Comparison of ENCODE assay signal across 8 cellular contexts in genomic region chr11:130068546-130068985, GRCh38. TPM values are rescaled to one million over a fixed set of nuclear protein-coding genes. Genes with fewer than 3 reads are reported as not detected.
DNase-seq lines count a peak whose midpoint lies in the region; ATAC-seq, FAIRE-seq and TF ChIP-seq lines count a peak whose summit lies in the region.

No MANE protein-coding gene starts in this region.

- H3K9me3 Mint-ChIP-seq in activated CD8-positive, alpha-beta memory T cell treated with anti-CD3 and anti-CD28 coated beads, Interleukin-2, amount 10 ng/mL, durations not matched to agents 7 days and 5 days (ENCODE audit: low read depth): no peaks in the 10 kb centered on the region
- H3K9me3 Mint-ChIP-seq in astrocyte (ENCODE audit: unreplicated experiment): no peaks in the 10 kb centered on the region

- peaks cover 2% of the 10 kb centered on the region for H3K36me3 Mint-ChIP-seq in activated CD8-positive, alpha-beta memory T cell treated with anti-CD3 and anti-CD28 coated beads, Interleukin-2, amount 10 ng/mL, durations not matched to agents 7 days and 5 days
- no peaks in the 10 kb centered on the region for H3K36me3 Mint-ChIP-seq in astrocyte (ENCODE audit: low read depth, unreplicated experiment)

- peak overlapping the region; percentile 91 for H3K27ac Mint-ChIP-seq in activated CD8-positive, alpha-beta memory T cell treated with anti-CD3 and anti-CD28 coated beads, Interleukin-2, amount 10 ng/mL, durations not matched to agents 7 days and 5 days
- peak overlapping the region; percentile 60 for H3K27ac Mint-ChIP-seq in astrocyte (ENCODE audit: unreplicated experiment)

- H3K36me3 ChIP-seq in astrocyte (ENCODE audit: insufficient read depth, low read length): no peaks in the 10 kb centered on the region
- H3K36me3 ChIP-seq in HepG2 (replicated peaks in 1 of 2; ENCODE audit: control insufficient read depth in 1 of 2, insufficient read depth in 2 of 2, low read length in 2 of 2): no peaks in the 10 kb centered on the region
- no peaks in the 10 kb centered on the region for H3K36me3 ChIP-seq in thoracic aorta

- POLR2A ChIA-PET in HepG2 (lab: Yijun Ruan, JAX): interaction anchor here (1.1 kb wide), 1 partner anchor 65 kb away, joined by 7 read pairs; the partner anchor contains the start of gene PRDM10

- no peak for TF ChIP-seq EP300 in HepG2 (IDR thresholded peaks at IDR 0.05; ENCODE audit: low read depth in 2 of 2, low read length in 2 of 2)
- TF ChIP-seq EP300 in HepG2 (CRISPR knock-in tag; IDR thresholded peaks at IDR 0.05; ENCODE audit: borderline replicate concordance): no peak

- TF ChIP-seq POLR2A in HepG2 (IDR thresholded peaks at IDR 0.05; ENCODE audit: insufficient read depth in 1 of 2, low read depth in 2 of 2, low read length in 2 of 2): no peak

- intact Hi-C loops in HepG2 (cut with micrococcal nuclease; ENCODE audit: unreplicated experiment): loop anchor here (2.0 kb wide), 1 partner anchor 66 kb away; the partner anchor contains the start of gene PRDM10

- H3K27me3 ChIP-seq in astrocyte (ENCODE audit: insufficient read depth, low read length) (peaks cover 12% of the 10 kb centered on the region), HepG2 (ENCODE audit: control insufficient read depth in 1 of 2, insufficient read depth in 2 of 2, low read length in 2 of 2) (no peaks in the 10 kb centered on the region), thoracic aorta (replicated peaks; ENCODE audit: insufficient read depth) (no peaks in the 10 kb centered on the region)

- ATAC-seq in activated CD8-positive, alpha-beta memory T cell treated with anti-CD3 and anti-CD28 coated beads, Interleukin-2, amount 10 ng/mL, durations not matched to agents 7 days and 5 days: no peak
- ATAC-seq in HepG2 (peak; percentile 38), thoracic aorta (ENCODE audit: insufficient number of reproducible peaks, low FRiP score, low read depth) (peak; percentile 13), GM18907 (IDR thresholded peaks at IDR 0.05; ENCODE audit: unreplicated experiment) (no peak), GM18868 (IDR thresholded peaks at IDR 0.05; ENCODE audit: unreplicated experiment) (no peak)

- DNase-seq in activated CD8-positive, alpha-beta memory T cell treated with anti-CD3 and anti-CD28 coated beads, Interleukin-2, amount 10 ng/mL, durations not matched to agents 7 days and 5 days: no peak
- no peak for DNase-seq in activated CD8-positive, alpha-beta memory T cell treated with anti-CD3 and anti-CD28 coated beads for 24 hours
- DNase-seq in astrocyte (ENCODE audit: low read depth) (no peak), HepG2 (ENCODE audit: low spot score) (peak; percentile 33), thoracic aorta (ENCODE audit: low spot score) (no peak), AML-193 (lab: John Stamatoyannopoulos, UW) (no peak)

- FAIRE-seq in astrocyte (lab: Jason Lieb, UNC): no peak
- no peak for FAIRE-seq in HepG2 (lab: Jason Lieb, UNC)

- peak overlapping the region; percentile 68 for H3K4me3 ChIP-seq in astrocyte (ENCODE audit: insufficient read depth, low read depth, low read length)
- peak overlapping the region; percentile 84 to 94 (median 90) for H3K4me3 ChIP-seq in HepG2 (replicated peaks in 1 of 3; ENCODE audit: insufficient read depth in 1 of 3, low read depth in 2 of 3, low read length in 3 of 3)
- H3K4me3 ChIP-seq in thoracic aorta: peak overlapping the region; percentile 91

- TF ChIP-seq RAD21 in HepG2 (CRISPR knock-in tag; IDR thresholded peaks at IDR 0.05): no peak

- peaks cover 18% of the 10 kb centered on the region for H3K4me1 Mint-ChIP-seq in activated CD8-positive, alpha-beta memory T cell treated with anti-CD3 and anti-CD28 coated beads, Interleukin-2, amount 10 ng/mL, durations not matched to agents 7 days and 5 days
- H3K4me1 Mint-ChIP-seq in astrocyte (ENCODE audit: low read depth, unreplicated experiment): peaks cover 10% of the 10 kb centered on the region

- H3K4me3 Mint-ChIP-seq in activated CD8-positive, alpha-beta memory T cell treated with anti-CD3 and anti-CD28 coated beads, Interleukin-2, amount 10 ng/mL, durations not matched to agents 7 days and 5 days: peak overlapping the region; percentile 90
- H3K4me3 Mint-ChIP-seq in astrocyte (ENCODE audit: unreplicated experiment): peak overlapping the region; percentile 86

- H3K9ac ChIP-seq in astrocyte (ENCODE audit: low read length): peak overlapping the region; percentile 75
- peak overlapping the region; percentile 69 for H3K9ac ChIP-seq in HepG2 (ENCODE audit: insufficient read depth, low read depth, low read length)

- WGBS in HepG2 (ENCODE audit: low lambda C conversion rate): 17% methylated on average over 18 of the region's 18 CpGs

- CTCF ChIA-PET in activated CD8-positive, alpha-beta memory T cell treated with anti-CD3 and anti-CD28 coated beads, Interleukin-2, amount 10 ng/mL, durations not matched to agents 7 days and 5 days (lab: Charles Lee): no interaction called here
- CTCF ChIA-PET in HepG2 (lab: Yijun Ruan, JAX; ENCODE audit: low intra/inter-chr PET ratio, low total read pairs): no interaction called here

- H3K4me2 ChIP-seq in astrocyte (ENCODE audit: low read length) (peak overlapping the region; percentile 97), HepG2 (ENCODE audit: low read depth, low read length) (peak overlapping the region; percentile 77)

- H3K79me2 ChIP-seq in astrocyte (ENCODE audit: insufficient read depth, low read length) (peaks cover 32% of the 10 kb centered on the region), HepG2 (ENCODE audit: insufficient read depth, low read length) (peaks cover 33% of the 10 kb centered on the region)

- TF ChIP-seq CTCF in astrocyte (IDR thresholded peaks at IDR 0.05; ENCODE audit: insufficient read depth, low read depth, low read length): no peak
- no peak for TF ChIP-seq CTCF in HepG2 (CRISPR knock-in tag; IDR thresholded peaks at IDR 0.05)
- TF ChIP-seq CTCF in thoracic aorta (IDR thresholded peaks at IDR 0.05): no peak

- H2AFZ ChIP-seq in astrocyte (ENCODE audit: low read depth, low read length): peak overlapping the region; percentile 95
- H2AFZ ChIP-seq in HepG2 (ENCODE audit: low read length): no peak overlapping the region

- no peaks in the 10 kb centered on the region for H3K9me3 ChIP-seq in astrocyte (ENCODE audit: insufficient read depth, low read depth, low read length)
- no peaks in the 10 kb centered on the region for H3K9me3 ChIP-seq in HepG2 (ENCODE audit: low read length)
- H3K9me3 ChIP-seq in thoracic aorta: no peaks in the 10 kb centered on the region

- H3K4me1 ChIP-seq in astrocyte (ENCODE audit: insufficient read depth, low read length): peaks cover 18% of the 10 kb centered on the region
- peaks cover 36% of the 10 kb centered on the region for H3K4me1 ChIP-seq in HepG2 (ENCODE audit: insufficient read depth, low read length)
- peaks cover 14 to 24% of the 10 kb centered on the region in 2 donors for H3K4me1 ChIP-seq in thoracic aorta (ENCODE audit: control insufficient read depth in 1 of 2, low read depth in 2 of 2)

- peaks cover 27% of the 10 kb centered on the region for H4K20me1 ChIP-seq in astrocyte (ENCODE audit: insufficient read depth, low read length)
- H4K20me1 ChIP-seq in HepG2 (ENCODE audit: insufficient read depth, low read length): peaks cover 16% of the 10 kb centered on the region

- H3K27ac ChIP-seq in astrocyte (ENCODE audit: low read depth, low read length) (peak overlapping the region; percentile 43), HepG2 (ENCODE audit: extremely low read length, insufficient read depth, low read length) (peak overlapping the region; percentile 68), thoracic aorta (peak overlapping the region; percentile 89 to 93)

- in situ Hi-C loops in HepG2 (cut with HindIII; ENCODE audit: extremely low pct_ligation_motif_present, low pct_unique_long_range_greater_than_20kb): no loop called here

- BruUV-seq in HepG2 (replicated peaks; lab: Mats Ljungman, UMichigan): no TSS peak

- H3K27me3 Mint-ChIP-seq in activated CD8-positive, alpha-beta memory T cell treated with anti-CD3 and anti-CD28 coated beads, Interleukin-2, amount 10 ng/mL, durations not matched to agents 7 days and 5 days: peaks cover 38% of the 10 kb centered on the region
- H3K27me3 Mint-ChIP-seq in astrocyte (ENCODE audit: low read depth, unreplicated experiment): no peaks in the 10 kb centered on the region

TF ChIP-seq in HepG2, 621 proteins besides CTCF, POLR2A, EP300 and RAD21 (continues in another document):
- TF ChIP-seq TBX3 (IDR thresholded peaks at IDR 0.05; ENCODE audit: borderline replicate concordance) (no peak), MIXL1 (CRISPR knock-in tag; IDR thresholded peaks at IDR 0.05) (no peak), SCMH1 (CRISPR knock-in tag; IDR thresholded peaks at IDR 0.05; ENCODE audit: borderline replicate concordance) (no peak), ZNF292 (CRISPR knock-in tag; IDR thresholded peaks at IDR 0.05; ENCODE audit: borderline replicate concordance, low read depth) (peak; percentile 82; the same call in 1 of the 2 replicates)

RNA-seq across cellular contexts. Expression of gene APLP2, which starts 1.1 kb away (rescaled TPM):
- 10 to 100 TPM; 21.9 to 33.5 TPM for total RNA-seq in activated CD8-positive, alpha-beta memory T cell treated with anti-CD3 and anti-CD28 coated beads, Interleukin-2, amount 10 ng/mL, durations not matched to agents 7 days and 5 days
- total RNA-seq in astrocyte: 804 and 849 TPM in 2 replicates
- 154 and 315 TPM in 2 replicates for total RNA-seq in HepG2 (2016; rRNA removed; fragmentation: Illumina TruSeq; extraction: Trizol)
- 34.6 and 35.6 TPM in 2 replicates for total RNA-seq in HepG2 (2016; cell fraction: cytosol; rRNA removed; fragmentation: Illumina TruSeq; extraction: Trizol; ENCODE audit: low read depth)
- total RNA-seq in HepG2 (2016; cell fraction: insoluble cytoplasmic fraction; rRNA removed; fragmentation: Illumina TruSeq; extraction: Trizol): 137 and 320 TPM in 2 replicates
- 41.4 and 45.9 TPM in 2 replicates for total RNA-seq in HepG2 (2016; cell fraction: membrane; rRNA removed; fragmentation: Illumina TruSeq; extraction: Trizol)
- total RNA-seq in HepG2 (2016; cell fraction: nucleus; rRNA removed; fragmentation: Illumina TruSeq; extraction: Trizol): 264 and 296 TPM in 2 replicates
- 591 and 594 TPM in 2 replicates for polyA plus RNA-seq in HepG2 (2011; rRNA removed)
- polyA plus RNA-seq in HepG2 (2011; cell fraction: cytosol; rRNA removed): 396 and 486 TPM in 2 replicates
- polyA plus RNA-seq in HepG2 (2011; cell fraction: nucleus; rRNA removed): 223 and 286 TPM in 2 replicates
- polyA plus RNA-seq in HepG2 (2012): 481 and 597 TPM in 2 replicates
- polyA plus RNA-seq in HepG2 (2016; cell fraction: cytosol; fragmentation: Illumina TruSeq; extraction: Trizol; ENCODE audit: low read depth): 12.9 and 14.3 TPM in 2 replicates
- 150 and 155 TPM in 2 replicates for polyA plus RNA-seq in HepG2 (2016; cell fraction: insoluble cytoplasmic fraction; fragmentation: Illumina TruSeq; extraction: Trizol; ENCODE audit: low read depth)
- 25.1 and 29.6 TPM in 2 replicates for polyA plus RNA-seq in HepG2 (2016; cell fraction: membrane; fragmentation: Illumina TruSeq; extraction: Trizol; ENCODE audit: low read depth)
- 409 and 433 TPM in 2 replicates for polyA plus RNA-seq in HepG2 (2016; cell fraction: nucleus; fragmentation: Illumina TruSeq; extraction: Trizol; ENCODE audit: insufficient read depth, low read depth)
- polyA minus RNA-seq in HepG2 (2011; rRNA and poly(A)+ RNA removed; ENCODE audit: low replicate concordance): 59.6 and 259 TPM in 2 replicates
- polyA minus RNA-seq in HepG2 (2011; cell fraction: cytosol; rRNA and poly(A)+ RNA removed): 166 and 220 TPM in 2 replicates
- 124 and 168 TPM in 2 replicates for polyA minus RNA-seq in HepG2 (2011; cell fraction: nucleus; rRNA and poly(A)+ RNA removed)
- total RNA-seq in thoracic aorta: 100 to 1,000 TPM; 493 to 557 TPM

Comparison
In these comparisons a context has a peak if more than half of its experiments do, and no peak if none do; other contexts are left out.
1. ATAC-seq: peak in HepG2 (single experiment) and thoracic aorta (single experiment); none in activated CD8-positive, alpha-beta memory T cell treated with anti-CD3 and anti-CD28 coated beads, Interleukin-2, amount 10 ng/mL, durations not matched to agents 7 days and 5 days (single experiment), GM18907 (single experiment) and GM18868 (single experiment).
2. Peak in every context shown above with its lines, with median percentiles within 50 percentile points of each other: H3K27ac ChIP-seq and H3K4me3 ChIP-seq.